In the genomic region with DNA sequence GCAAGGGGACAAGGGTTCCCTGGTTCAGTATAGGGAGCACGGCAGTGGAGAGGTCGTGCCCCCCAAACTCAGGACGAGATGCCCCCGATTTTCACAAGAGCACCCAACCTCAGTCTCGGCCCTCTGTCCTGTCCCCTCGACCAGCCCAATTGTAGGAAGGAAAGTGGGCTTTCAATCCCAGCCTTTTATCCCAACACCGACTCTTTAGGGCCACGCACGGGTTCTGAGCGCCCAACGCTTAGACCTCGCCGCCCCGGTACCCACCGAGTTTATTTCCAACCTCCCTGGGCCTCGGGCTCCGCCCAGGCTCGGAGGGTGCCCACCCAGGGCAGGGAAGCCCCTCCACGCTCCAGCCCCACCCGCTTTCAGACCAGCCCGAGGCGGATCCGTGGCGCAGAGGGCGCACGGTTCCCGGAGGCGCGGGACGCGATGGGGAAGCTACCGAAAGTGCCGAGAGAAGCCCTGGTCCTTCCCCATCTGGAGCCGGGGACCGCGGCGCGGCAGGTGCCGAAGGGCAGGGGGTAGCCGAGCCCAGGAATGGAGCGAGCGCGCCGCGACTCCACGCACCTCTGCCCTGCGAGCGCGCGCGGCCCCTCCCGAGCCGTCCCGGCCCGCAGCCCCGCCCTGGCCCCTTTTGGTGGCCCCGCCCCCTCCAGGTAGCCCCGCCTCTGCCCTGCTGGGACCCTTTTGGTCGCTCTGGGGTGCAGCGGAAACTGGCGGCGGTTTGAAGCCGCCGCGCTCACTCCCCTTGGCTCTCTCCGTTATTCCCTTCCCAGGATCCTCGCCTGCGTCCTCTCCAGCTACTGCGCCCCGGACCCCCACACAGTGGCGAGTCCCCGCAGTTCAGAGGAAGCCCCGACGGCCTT, we compare ENCODE assay signal across 8 cellular contexts. TPM values are rescaled to one million over a fixed set of nuclear protein-coding genes. Genes with fewer than 3 reads are reported as not detected.
DNase-seq lines count a peak whose midpoint lies in the region; ATAC-seq and TF ChIP-seq lines count a peak whose summit lies in the region.

No MANE protein-coding gene starts in this region.

- ATAC-seq in GM21717 (IDR thresholded peaks at IDR 0.05; ENCODE audit: unreplicated experiment): peak; percentile 45
- peak; percentile 55 for ATAC-seq in central memory CD8-positive, alpha-beta T cell (replicated peaks; ENCODE audit: extremely low read depth, poor library complexity, severe bottlenecking)
- no peak for ATAC-seq in HG02642 (IDR thresholded peaks at IDR 0.05; ENCODE audit: poor library complexity, unreplicated experiment)

- peak overlapping the region; percentile 80 for H3K4me3 ChIP-seq in ACC112 (ENCODE audit: low read depth, low read length)
- peak overlapping the region; percentile 76 for H3K4me3 ChIP-seq in thymus (ENCODE audit: low read length)

- H3K36me3 ChIP-seq in ACC112 (ENCODE audit: insufficient read depth, low read length) (no peaks in the 10 kb centered on the region), thymus (ENCODE audit: control insufficient read depth, insufficient read depth) (no peaks in the 10 kb centered on the region)

- H3K27me3 ChIP-seq in ACC112 (ENCODE audit: insufficient read depth, low read length) (peaks cover 65% of the 10 kb centered on the region), thymus (ENCODE audit: control insufficient read depth, insufficient read depth) (peaks cover 11% of the 10 kb centered on the region)

- 2% methylated on average over 74 of the region's 74 CpGs for WGBS in thymus

- no peaks in the 10 kb centered on the region for H3K79me2 ChIP-seq in ACC112 (ENCODE audit: control insufficient read depth, insufficient read depth, low read length, unreplicated experiment)

- H3K9me3 ChIP-seq in thymus (ENCODE audit: control insufficient read depth): no peaks in the 10 kb centered on the region

- H3K27me3 Mint-ChIP-seq in central memory CD8-positive, alpha-beta T cell: peaks cover 47% of the 10 kb centered on the region
- peaks cover 91% of the 10 kb centered on the region for H3K27me3 Mint-ChIP-seq in nephron progenitor cell (ENCODE audit: low read depth, poor library complexity)

- no peaks in the 10 kb centered on the region for H3K36me3 Mint-ChIP-seq in central memory CD8-positive, alpha-beta T cell (ENCODE audit: insufficient read depth)
- no peaks in the 10 kb centered on the region for H3K36me3 Mint-ChIP-seq in nephron progenitor cell (ENCODE audit: low read depth)

- peak overlapping the region; percentile 45 for H2AFZ ChIP-seq in ACC112 (ENCODE audit: low read length, unreplicated experiment)

- H3K4me3 Mint-ChIP-seq in central memory CD8-positive, alpha-beta T cell: peak overlapping the region; percentile 70
- H3K4me3 Mint-ChIP-seq in nephron progenitor cell: peak overlapping the region; percentile 80

- DNase-seq in T-helper 9 cell (peak; percentile 36), nephron progenitor cell (peak; percentile 86), HPDE6-E6E7 (ENCODE audit: extremely low spot score) (no peak)
- DNase-seq in central memory CD8-positive, alpha-beta T cell (ENCODE audit: low spot score in 2 of 2): peak; percentile 21 to 29

- H3K4me1 Mint-ChIP-seq in central memory CD8-positive, alpha-beta T cell: peaks cover 21% of the 10 kb centered on the region
- peaks cover 22% of the 10 kb centered on the region for H3K4me1 Mint-ChIP-seq in nephron progenitor cell

- no peaks in the 10 kb centered on the region for H3K9me3 Mint-ChIP-seq in central memory CD8-positive, alpha-beta T cell
- no peaks in the 10 kb centered on the region for H3K9me3 Mint-ChIP-seq in nephron progenitor cell

- H3K27ac ChIP-seq in ACC112 (ENCODE audit: low read depth, low read length): no peak overlapping the region
- peak overlapping the region; percentile 31 for H3K27ac ChIP-seq in thymus (ENCODE audit: low read depth)

- H3K27ac Mint-ChIP-seq in central memory CD8-positive, alpha-beta T cell (ENCODE audit: low read depth): no peak overlapping the region
- no peak overlapping the region for H3K27ac Mint-ChIP-seq in nephron progenitor cell

- H3K4me1 ChIP-seq in ACC112 (ENCODE audit: control insufficient read depth, insufficient read depth, low read length, unreplicated experiment) (no peaks in the 10 kb centered on the region), thymus (ENCODE audit: control insufficient read depth, insufficient read depth, low read length) (peaks cover 13% of the 10 kb centered on the region)

- TF ChIP-seq CTCF in nephron progenitor cell (IDR thresholded peaks at IDR 0.05): no peak

RNA-seq across cellular contexts. Expression of a gene that starts 20.4 kb away (rescaled TPM):
- 0.46 TPM for polyA plus RNA-seq in thymus

RNA-seq across cellular contexts. Expression of a gene that starts 46.4 kb away (rescaled TPM):
- polyA plus RNA-seq in thymus: 38.2 TPM

RNA-seq across cellular contexts. Expression of a gene that starts 46.9 kb away (rescaled TPM):
- 46.8 TPM for polyA plus RNA-seq in thymus

RNA-seq across cellular contexts. Expression of a gene that starts 59.0 kb away (rescaled TPM):
- polyA plus RNA-seq in thymus: 28.7 TPM
